Comparison of ENCODE assay signal across 20 cellular contexts in the genomic region with DNA sequence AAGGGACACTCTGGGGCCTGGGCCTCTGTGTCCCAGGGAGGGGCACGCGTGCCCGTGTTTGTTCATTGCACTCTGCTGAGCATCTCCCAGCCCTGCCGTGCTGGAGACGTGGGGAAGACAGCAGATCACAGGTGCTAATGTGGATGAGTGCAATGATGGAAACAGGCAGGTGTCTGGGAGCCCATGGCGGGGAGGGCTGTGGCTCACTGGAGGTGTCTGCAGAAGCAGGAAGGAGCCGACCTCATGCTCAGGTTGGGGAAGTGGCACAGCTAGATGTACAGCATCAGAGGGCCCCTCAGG. TPM values are rescaled to one million over a fixed set of nuclear protein-coding genes. Genes with fewer than 3 reads are reported as not detected.
DNase-seq lines count a peak whose midpoint lies in the region; ATAC-seq and TF ChIP-seq lines count a peak whose summit lies in the region.
"Had no signal": no experiment of that assay in that cellular context is flagged by ENCODE, and none has a peak within 500 bp of the region (broad histone marks: within the 10 kb centered on the region; RNA-seq: fewer than 3 reads in every experiment).

No MANE protein-coding gene starts in this region.

- no peaks in the 10 kb centered on the region for H3K4me1 Mint-ChIP-seq in activated CD8-positive, alpha-beta memory T cell treated with anti-CD3 and anti-CD28 coated beads, Interleukin-2, amount 10 ng/mL, durations not matched to agents 7 days and 5 days
- peaks cover 43% of the 10 kb centered on the region for H3K4me1 Mint-ChIP-seq in nephron progenitor cell
- peaks cover 20% of the 10 kb centered on the region for H3K4me1 Mint-ChIP-seq in stimulated activated memory B cell treated with anti-CD40 and anti-IgM and Interleukin-4, amounts not matched to agents 10 μg/mL and 1 μg/mL and 100 μg/mL, for 72 hours

- H3K4me3 Mint-ChIP-seq in activated CD8-positive, alpha-beta memory T cell treated with anti-CD3 and anti-CD28 coated beads, Interleukin-2, amount 10 ng/mL, durations not matched to agents 7 days and 5 days: no peak overlapping the region
- H3K4me3 Mint-ChIP-seq in nephron progenitor cell: no peak overlapping the region
- no peak overlapping the region for H3K4me3 Mint-ChIP-seq in stimulated activated memory B cell treated with anti-CD40 and anti-IgM and Interleukin-4, amounts not matched to agents 10 μg/mL and 1 μg/mL and 100 μg/mL, for 72 hours
- H3K4me3 Mint-ChIP-seq: B cell had no signal

- DNase-seq in activated CD8-positive, alpha-beta memory T cell treated with anti-CD3 and anti-CD28 coated beads, Interleukin-2, amount 10 ng/mL, durations not matched to agents 7 days and 5 days: no peak
- no peak for DNase-seq in activated CD8-positive, alpha-beta memory T cell treated with anti-CD3 and anti-CD28 coated beads for 24 hours
- no peak for DNase-seq in nephron progenitor cell
- no peak for DNase-seq in MG63
- DNase-seq: CD4-positive, CD25-positive, alpha-beta regulatory T cell; DMS53; KG1; NCI-H1048; NCI-H146; NCI-H2081; NCI-H510A; NCI-H774; PC-3 had no signal

- no peak overlapping the region for H3K4me3 ChIP-seq in MG63
- H3K4me3 ChIP-seq: HAP-1 had no signal

- H3K27me3 ChIP-seq in MG63: no peaks in the 10 kb centered on the region

- H3K36me3 Mint-ChIP-seq in activated CD8-positive, alpha-beta memory T cell treated with anti-CD3 and anti-CD28 coated beads, Interleukin-2, amount 10 ng/mL, durations not matched to agents 7 days and 5 days: no peaks in the 10 kb centered on the region
- H3K36me3 Mint-ChIP-seq in nephron progenitor cell (ENCODE audit: low read depth): peaks cover 35% of the 10 kb centered on the region
- peaks cover 42% of the 10 kb centered on the region for H3K36me3 Mint-ChIP-seq in stimulated activated memory B cell treated with anti-CD40 and anti-IgM and Interleukin-4, amounts not matched to agents 10 μg/mL and 1 μg/mL and 100 μg/mL, for 72 hours

- no peak for ATAC-seq in activated CD8-positive, alpha-beta memory T cell treated with anti-CD3 and anti-CD28 coated beads, Interleukin-2, amount 10 ng/mL, durations not matched to agents 7 days and 5 days
- no peak for ATAC-seq in stimulated activated memory B cell treated with anti-CD40 and anti-IgM and Interleukin-4, amounts not matched to agents 10 μg/mL and 1 μg/mL and 100 μg/mL, for 72 hours
- ATAC-seq in HG03342 (IDR thresholded peaks at IDR 0.05; ENCODE audit: unreplicated experiment) (no peak), GM18907 (IDR thresholded peaks at IDR 0.05; ENCODE audit: unreplicated experiment) (no peak)
- ATAC-seq: PC-3 had no signal

- peak overlapping the region; percentile 4 for H3K27ac ChIP-seq in angular gyrus (ENCODE audit: low read depth, low read length)
- H3K27ac ChIP-seq: 22Rv1 had no signal

- TF ChIP-seq CTCF in nephron progenitor cell (IDR thresholded peaks at IDR 0.05): no peak

- H3K9me3 ChIP-seq in MG63: no peaks in the 10 kb centered on the region
- H3K9me3 ChIP-seq: HAP-1 had no signal

- H3K27ac Mint-ChIP-seq in activated CD8-positive, alpha-beta memory T cell treated with anti-CD3 and anti-CD28 coated beads, Interleukin-2, amount 10 ng/mL, durations not matched to agents 7 days and 5 days: peak overlapping the region; percentile 11
- peak overlapping the region; percentile 57 for H3K27ac Mint-ChIP-seq in nephron progenitor cell
- peak overlapping the region; percentile 28 for H3K27ac Mint-ChIP-seq in stimulated activated memory B cell treated with anti-CD40 and anti-IgM and Interleukin-4, amounts not matched to agents 10 μg/mL and 1 μg/mL and 100 μg/mL, for 72 hours
- H3K27ac Mint-ChIP-seq: B cell had no signal

- H3K36me3 ChIP-seq in MG63: peaks cover 21% of the 10 kb centered on the region

- no peaks in the 10 kb centered on the region for H3K27me3 Mint-ChIP-seq in activated CD8-positive, alpha-beta memory T cell treated with anti-CD3 and anti-CD28 coated beads, Interleukin-2, amount 10 ng/mL, durations not matched to agents 7 days and 5 days
- no peaks in the 10 kb centered on the region for H3K27me3 Mint-ChIP-seq in nephron progenitor cell (ENCODE audit: low read depth, poor library complexity)
- H3K27me3 Mint-ChIP-seq in stimulated activated memory B cell treated with anti-CD40 and anti-IgM and Interleukin-4, amounts not matched to agents 10 μg/mL and 1 μg/mL and 100 μg/mL, for 72 hours: no peaks in the 10 kb centered on the region
- H3K27me3 Mint-ChIP-seq: B cell had no signal

- CTCF ChIA-PET in activated CD8-positive, alpha-beta memory T cell treated with anti-CD3 and anti-CD28 coated beads, Interleukin-2, amount 10 ng/mL, durations not matched to agents 7 days and 5 days (lab: Charles Lee): no interaction called here

- H3K9me3 Mint-ChIP-seq in activated CD8-positive, alpha-beta memory T cell treated with anti-CD3 and anti-CD28 coated beads, Interleukin-2, amount 10 ng/mL, durations not matched to agents 7 days and 5 days (ENCODE audit: low read depth): no peaks in the 10 kb centered on the region
- H3K9me3 Mint-ChIP-seq in nephron progenitor cell: no peaks in the 10 kb centered on the region
- H3K9me3 Mint-ChIP-seq in stimulated activated memory B cell treated with anti-CD40 and anti-IgM and Interleukin-4, amounts not matched to agents 10 μg/mL and 1 μg/mL and 100 μg/mL, for 72 hours: no peaks in the 10 kb centered on the region
- H3K9me3 Mint-ChIP-seq: CD4-positive, CD25-positive, alpha-beta regulatory T cell had no signal

RNA-seq across cellular contexts. Expression of gene TMEM258, which starts 7.9 kb away (rescaled TPM):
- 100 to 1,000 TPM; 138 to 157 TPM for total RNA-seq in activated CD8-positive, alpha-beta memory T cell treated with anti-CD3 and anti-CD28 coated beads, Interleukin-2, amount 10 ng/mL, durations not matched to agents 7 days and 5 days
- 61.8 and 88.7 TPM in 2 replicates for total RNA-seq in MG63 (2014; rRNA removed; shearing (Covaris generic); ENCODE audit: low replicate concordance)

RNA-seq across cellular contexts. Expression of gene FEN1, which starts 8.3 kb away (rescaled TPM):
- total RNA-seq in activated CD8-positive, alpha-beta memory T cell treated with anti-CD3 and anti-CD28 coated beads, Interleukin-2, amount 10 ng/mL, durations not matched to agents 7 days and 5 days: 100 to 1,000 TPM; 141 to 150 TPM
- total RNA-seq in MG63 (2014; rRNA removed; shearing (Covaris generic); ENCODE audit: low replicate concordance): 80.9 and 85.7 TPM in 2 replicates

RNA-seq across cellular contexts. Expression of gene MYRF, which starts 32.0 kb away (rescaled TPM):
- 1 to 10 TPM; 2.1 to 2.2 TPM for total RNA-seq in activated CD8-positive, alpha-beta memory T cell treated with anti-CD3 and anti-CD28 coated beads, Interleukin-2, amount 10 ng/mL, durations not matched to agents 7 days and 5 days
- 0.23 and 1.9 TPM in 2 replicates for total RNA-seq in MG63 (2014; rRNA removed; shearing (Covaris generic); ENCODE audit: low replicate concordance)

RNA-seq across cellular contexts. Expression of gene FADS1, which starts 32.3 kb away (rescaled TPM):
- total RNA-seq in activated CD8-positive, alpha-beta memory T cell treated with anti-CD3 and anti-CD28 coated beads, Interleukin-2, amount 10 ng/mL, durations not matched to agents 7 days and 5 days: 10 to 100 TPM; 33.8 to 35.4 TPM
- total RNA-seq in MG63 (2014; rRNA removed; shearing (Covaris generic); ENCODE audit: low replicate concordance): 25.4 and 28.3 TPM in 2 replicates

RNA-seq across cellular contexts. Expression of gene FADS2, which starts 43.6 kb away (rescaled TPM):
- 100 to 1,000 TPM; 174 to 184 TPM for total RNA-seq in activated CD8-positive, alpha-beta memory T cell treated with anti-CD3 and anti-CD28 coated beads, Interleukin-2, amount 10 ng/mL, durations not matched to agents 7 days and 5 days
- total RNA-seq in MG63 (2014; rRNA removed; shearing (Covaris generic); ENCODE audit: low replicate concordance): 8.1 and 22.6 TPM in 2 replicates
